ENCODE assay signal across 8 cellular contexts in the genomic region with DNA sequence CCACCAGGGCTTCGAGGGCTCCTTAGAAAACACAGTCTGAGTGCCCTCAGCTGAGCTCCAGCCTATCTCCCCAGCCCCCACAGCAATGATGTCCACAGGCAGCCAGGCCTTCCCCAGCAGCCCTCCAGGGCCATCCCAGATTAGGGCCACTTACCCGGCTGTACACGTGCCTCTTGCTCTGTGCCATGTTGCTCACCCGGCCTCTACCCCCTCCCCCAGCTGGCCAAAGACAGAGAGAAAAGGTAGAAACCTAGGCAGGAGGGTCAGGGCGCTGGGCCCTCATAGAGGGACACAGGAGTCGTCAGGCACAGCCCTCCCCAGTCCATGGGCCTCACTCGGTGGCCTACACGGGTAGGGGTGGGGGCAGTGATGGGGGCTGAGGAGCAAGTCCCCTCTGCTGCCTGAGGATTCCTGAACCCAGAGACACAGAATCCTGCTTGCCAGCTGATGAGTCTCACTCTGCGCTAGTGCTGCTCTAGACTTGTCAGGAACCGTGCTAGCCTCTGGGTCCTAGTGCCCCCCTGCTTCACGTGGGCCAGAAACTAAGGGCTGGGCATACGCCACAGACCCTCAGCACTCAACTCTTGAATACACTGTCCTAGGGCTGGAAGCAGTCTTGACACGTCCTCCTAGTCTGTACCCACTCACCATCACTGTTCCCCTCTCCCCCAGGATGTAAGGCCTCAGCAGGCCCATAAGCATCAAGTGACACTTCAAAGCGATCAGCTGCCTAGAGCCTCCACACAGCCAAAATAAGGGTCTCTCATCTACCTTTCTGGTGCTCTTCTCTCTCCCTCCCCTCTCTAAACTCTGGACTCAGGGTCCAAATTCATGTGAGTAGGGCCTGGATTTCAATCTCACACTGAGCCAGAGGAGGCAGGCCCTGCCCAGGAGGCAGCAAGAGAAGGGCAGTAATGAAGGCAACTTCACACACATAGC. TPM values are rescaled to one million over a fixed set of nuclear protein-coding genes. Genes with fewer than 3 reads are reported as not detected.
DNase-seq lines count a peak whose midpoint lies in the region; TF ChIP-seq lines count a peak whose summit lies in the region.

TSS of gene DCTN1 (minus strand) at position 461 of the 939 bp plus-strand sequence. CDS start at position 187, 274 bp downstream.

- TF ChIP-seq CTCF in DOHH2 (IDR thresholded peaks at IDR 0.05; ENCODE audit: low read depth, low read length, poor library complexity, severe bottlenecking) (no peak), esophagus squamous epithelium (IDR thresholded peaks at IDR 0.05) (no peak)

- intact Hi-C loops in esophagus squamous epithelium (cut with DNase I), result no loop called here

- H3K4me2 ChIP-seq in DOHH2 (ENCODE audit: low read length), result peak within 1 kb of the TSS; percentile 27; the same call in 1 of the 2 replicates

- WGBS in esophagus squamous epithelium, 2 donors, result 35 to 50% methylated on average over 4 to 5 of the region's 14 CpGs

- peaks cover 47% of the 10 kb centered on the region for H3K79me2 ChIP-seq in DOHH2 (ENCODE audit: control insufficient read depth, low read length)

- H3K4me1 ChIP-seq in DOHH2 (ENCODE audit: control insufficient read depth, low read length) (peaks cover 8% of the 10 kb centered on the region), esophagus squamous epithelium (peaks cover 0 to 51% (median 26%) of the 10 kb centered on the region in 3 donors)

- H3K27ac ChIP-seq in DOHH2 (ENCODE audit: low read depth, low read length) (no peak within 1 kb of the TSS), esophagus squamous epithelium (peak within 1 kb of the TSS in 2 of 4 donors; percentile 10 to 15), temporal lobe (ENCODE audit: low read depth, low read length) (peak within 1 kb of the TSS; percentile 79)

- H3K4me3 ChIP-seq in DOHH2 (ENCODE audit: low read length) (no peak within 1 kb of the TSS), esophagus squamous epithelium (peak within 1 kb of the TSS in 3 of 4 donors; percentile 27 to 60 (median 33))

- no peaks in the 10 kb centered on the region for H3K9me3 ChIP-seq in DOHH2 (ENCODE audit: control insufficient read depth, insufficient read depth, low read length)
- H3K9me3 ChIP-seq in esophagus squamous epithelium, result no peaks in the 10 kb centered on the region

- no peaks in the 10 kb centered on the region for H3K27me3 ChIP-seq in DOHH2 (ENCODE audit: control insufficient read depth, low read length)
- H3K27me3 ChIP-seq in esophagus squamous epithelium, result no peaks in the 10 kb centered on the region

- H3F3A ChIP-seq in DOHH2 (ENCODE audit: control insufficient read depth, insufficient read depth), result no peaks in the 10 kb centered on the region

- no peaks in the 10 kb centered on the region for H3K9me2 ChIP-seq in DOHH2 (replicated peaks; ENCODE audit: control insufficient read depth, low read length)

- peaks cover 10% of the 10 kb centered on the region for H4K20me1 ChIP-seq in DOHH2 (ENCODE audit: control insufficient read depth, insufficient read depth, low read depth, low read length)

- DNase-seq in HS-5 (ENCODE audit: low read depth), result peak; percentile 9
- DNase-seq in activated CD8-positive, alpha-beta memory T cell treated with anti-CD3 and anti-CD28 coated beads, Interleukin-2, amount 50 U/mL, for 4 hours, result peak; percentile 33
- no peak for DNase-seq in esophagus squamous epithelium (lab: John Stamatoyannopoulos, UW)
- DNase-seq in middle frontal gyrus (ENCODE audit: extremely low spot score, low spot score), result peak; percentile 75
- DNase-seq in SW480 (ENCODE audit: low spot score), result no peak
- DNase-seq in DMS153 (lab: John Stamatoyannopoulos, UW), result no peak

- TF ChIP-seq POLR2A in esophagus squamous epithelium (IDR thresholded peaks at IDR 0.05), result no peak

- peaks cover 34% of the 10 kb centered on the region for H3K36me3 ChIP-seq in DOHH2 (ENCODE audit: control insufficient read depth, low read length)
- peaks cover 0 to 42% (median 14%) of the 10 kb centered on the region in 3 donors for H3K36me3 ChIP-seq in esophagus squamous epithelium

RNA-seq across cellular contexts. Expression of gene DCTN1, which starts in this region (rescaled TPM):
- total RNA-seq in esophagus squamous epithelium (10 to 100 TPM; 67.1 to 80.1 (median 75.0) TPM), temporal lobe (97.9 TPM)

Comparison
In these comparisons a context has a peak if more than half of its experiments do, and no peak if none do; other contexts are left out.
1. DNase-seq: peak in HS-5 (single experiment), activated CD8-positive, alpha-beta memory T cell treated with anti-CD3 and anti-CD28 coated beads, Interleukin-2, amount 50 U/mL, for 4 hours (single experiment) and middle frontal gyrus (single experiment); none in esophagus squamous epithelium (single experiment), SW480 (single experiment) and DMS153 (single experiment).